Comparison of ENCODE assay signal across 8 cellular contexts in the genomic region with DNA sequence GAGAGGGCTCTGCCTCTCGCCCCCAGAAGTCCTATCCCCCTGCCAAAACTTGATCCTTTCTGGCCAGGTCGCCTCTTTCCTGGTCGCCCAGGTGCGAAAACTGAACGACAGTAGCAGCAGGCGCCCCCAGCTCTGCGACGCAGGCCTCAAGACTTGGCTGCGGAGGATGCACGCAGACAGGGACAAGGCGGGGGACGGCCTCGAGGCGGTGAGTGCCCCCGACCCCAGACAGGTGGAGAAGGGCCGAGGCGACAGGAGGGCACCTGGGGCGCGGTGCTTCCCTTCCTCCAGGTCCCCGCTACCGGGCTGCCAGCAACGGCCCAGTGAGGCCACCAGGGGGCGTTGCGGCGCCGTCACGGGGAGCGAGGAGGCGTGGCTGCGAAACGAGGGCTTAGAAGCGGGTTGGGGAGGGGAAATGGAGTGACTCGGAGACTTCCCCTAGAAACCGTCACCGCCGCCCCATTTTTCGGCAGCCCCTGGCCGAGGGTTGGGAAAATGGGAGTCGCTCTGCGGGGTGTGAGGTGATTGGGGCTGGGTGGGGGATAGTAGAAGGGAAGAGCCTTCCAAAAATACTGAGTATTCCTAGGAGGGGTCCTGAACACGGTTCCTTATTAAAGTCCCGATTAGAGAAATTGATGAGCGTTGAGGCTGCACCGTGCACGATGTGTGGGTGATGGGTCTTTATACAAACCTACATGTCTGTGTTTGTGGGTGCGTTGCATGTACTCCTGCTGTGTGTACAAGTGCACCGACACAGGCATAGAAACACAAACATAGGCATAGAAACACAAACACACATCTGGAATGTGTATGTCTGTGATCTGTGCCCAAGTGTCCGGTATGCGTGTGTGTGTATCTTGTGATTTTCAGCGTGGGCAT. TPM values are rescaled to one million over a fixed set of nuclear protein-coding genes. Genes with fewer than 3 reads are reported as not detected.
A peak's percentile ranks its signal among the peaks of the same experiment; 100 is the strongest.
DNase-seq lines count a peak whose midpoint lies in the region; ATAC-seq and TF ChIP-seq lines count a peak whose summit lies in the region.

No MANE protein-coding gene starts in this region.

- no peaks in the 10 kb centered on the region for H3K9me3 ChIP-seq in A673 (ENCODE audit: low read depth, low read length, poor library complexity, severe bottlenecking)

- peak; percentile 96 for TF ChIP-seq CTCF in A673 (conservative IDR thresholded peaks at IDR 0.05; ENCODE audit: low read depth, low read length)

- H3K27me3 ChIP-seq in A673 (replicated peaks; ENCODE audit: insufficient read depth, low read depth, low read length, poor library complexity): peaks cover 26% of the 10 kb centered on the region

- H3K27ac ChIP-seq in A673 (ENCODE audit: low read depth, low read length, poor library complexity, severe bottlenecking): no peak overlapping the region

- intact Hi-C loops in A673 (cut with micrococcal nuclease; ENCODE audit: unreplicated experiment): loop anchor here (1.0 to 5.0 kb wide), 4 partner anchors 86 to 401 kb away; no protein-coding TSS in a partner anchor

- BruUV-seq in A673 (replicated peaks; lab: Mats Ljungman, UMichigan): no TSS peak

- H3K36me3 ChIP-seq in A673 (ENCODE audit: insufficient read depth, low read length, poor library complexity, severe bottlenecking): no peaks in the 10 kb centered on the region

- POLR2A ChIA-PET in A673 (lab: Charles Lee; ENCODE audit: low non-redundant PET): no interaction called here

- CTCF ChIA-PET in A673 (lab: Charles Lee): no interaction called here

- no peaks in the 10 kb centered on the region for H3K4me1 ChIP-seq in A673 (ENCODE audit: insufficient read depth, low read length, poor library complexity, severe bottlenecking)

- DNase-seq in A673 (ENCODE audit: low spot score): peak; percentile 84
- DNase-seq in NCI-H460 (ENCODE audit: extremely low read depth, low read depth): peak; percentile 68
- DNase-seq in activated CD4-positive, alpha-beta T cell treated with anti-CD3 and anti-CD28 coated beads for 1 hour: peak; percentile 85
- DNase-seq in cerebellar cortex (ENCODE audit: low spot score): peak; percentile 71
- peak; percentile 76 for DNase-seq in left lobe of liver (ENCODE audit: low spot score)
- peak; percentile 90 for DNase-seq in stimulated activated CD4-positive, alpha-beta T cell treated with anti-CD3 and anti-CD28 coated beads, Interleukin-4, amount 100 ng/mL, for 24 hours

- peak overlapping the region; percentile 19 for H3K4me3 ChIP-seq in A673 (ENCODE audit: low read depth, low read length, poor library complexity, severe bottlenecking)

- ATAC-seq in GM18858 (IDR thresholded peaks at IDR 0.05; ENCODE audit: unreplicated experiment) (peak; percentile 47), HG03354 (IDR thresholded peaks at IDR 0.05; ENCODE audit: poor library complexity, severe bottlenecking, unreplicated experiment) (peak; percentile 88), left lobe of liver (peak; percentile 98)

RNA-seq across cellular contexts. Expression of a gene that starts 44.6 kb away (rescaled TPM):
- total RNA-seq in A673 (2021) (not detected in 2 replicates), left lobe of liver (not detected)
- total RNA-seq in NCI-H460 (2014; rRNA removed; shearing (Covaris generic)): 0.12 and 0.61 TPM in 2 replicates
- polyA plus RNA-seq in NCI-H460 (2014; cell fraction: nucleus; rRNA removed): 0.11 TPM in 1 of 2 replicates, not detected in the other

Comparison
In these comparisons a context has a peak if more than half of its experiments do, and no peak if none do; other contexts are left out.
1. ATAC-seq: peak in every context shown above with its lines; median percentile 98 in left lobe of liver; 88 in HG03354; 47 in GM18858.